Comparison of ENCODE assay signal across 25 cellular contexts in the genomic region with DNA sequence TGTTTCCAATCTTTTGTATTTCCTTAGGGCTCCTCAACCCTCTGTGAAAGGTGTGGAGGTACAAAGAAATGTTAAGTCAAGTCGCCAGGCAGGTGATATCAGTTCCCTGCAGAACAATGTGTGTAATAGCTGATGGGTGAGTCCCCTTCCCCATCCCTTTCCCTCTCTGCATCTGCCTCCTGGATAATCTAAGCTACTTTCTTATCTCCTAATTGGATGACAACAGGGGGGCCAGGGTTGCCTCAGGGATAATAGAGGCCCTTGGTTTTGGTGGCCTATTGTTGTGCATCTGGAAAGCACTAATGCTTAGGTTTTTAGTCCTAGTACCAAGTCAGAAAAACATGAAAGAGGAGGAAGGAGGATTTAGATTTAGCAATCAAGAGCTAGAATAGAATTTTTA.
"Had no signal": no experiment of that assay in that cellular context is flagged by ENCODE, and none has a peak within 500 bp of the region (broad histone marks: within the 10 kb centered on the region; RNA-seq: fewer than 3 reads in every experiment).

No MANE protein-coding gene starts in this region.

- H3K4me3 ChIP-seq: body of pancreas, colonic mucosa had no signal

- H3K27ac ChIP-seq: body of pancreas, colonic mucosa had no signal

- ATAC-seq: activated T-cell treated with anti-CD3 and anti-CD28 coated beads, Interleukin-2, amount 50 U/mL, for 72 hours; body of pancreas; esophagus mucosa had no signal

- H3K36me3 ChIP-seq: colonic mucosa had no signal

- H3K27me3 ChIP-seq: body of pancreas, colonic mucosa had no signal

- H3K9me3 Mint-ChIP-seq: activated CD4-positive, alpha-beta memory T cell treated with anti-CD3 and anti-CD28 coated beads, Interleukin-2, amount 10 ng/mL, durations not matched to agents 7 days and 5 days; activated CD4-positive, alpha-beta T cell treated with anti-CD3 and anti-CD28 coated beads, Interleukin-2, amount 10 ng/mL, durations not matched to agents 7 days and 5 days; activated T-cell treated with anti-CD3 and anti-CD28 coated beads, Interleukin-2, amount 50 U/mL, for 24 hours; activated T-cell treated with anti-CD3 and anti-CD28 coated beads, Interleukin-2, amount 50 U/mL, for 72 hours had no signal

- H3K27ac Mint-ChIP-seq: activated CD4-positive, alpha-beta memory T cell treated with anti-CD3 and anti-CD28 coated beads, Interleukin-2, amount 10 ng/mL, durations not matched to agents 7 days and 5 days; activated CD4-positive, alpha-beta T cell treated with anti-CD3 and anti-CD28 coated beads, Interleukin-2, amount 10 ng/mL, durations not matched to agents 7 days and 5 days; activated naive CD8-positive, alpha-beta T cell; activated T-cell treated with anti-CD3 and anti-CD28 coated beads, Interleukin-2, amount 50 U/mL, for 24 hours; activated T-cell treated with anti-CD3 and anti-CD28 coated beads, Interleukin-2, amount 50 U/mL, for 72 hours had no signal

- H3K27me3 Mint-ChIP-seq: activated naive CD8-positive, alpha-beta T cell had no signal

- H3K4me1 ChIP-seq: body of pancreas, colonic mucosa had no signal

- H3K4me3 Mint-ChIP-seq: activated CD4-positive, alpha-beta memory T cell treated with anti-CD3 and anti-CD28 coated beads, Interleukin-2, amount 10 ng/mL, durations not matched to agents 7 days and 5 days; activated CD4-positive, alpha-beta T cell treated with anti-CD3 and anti-CD28 coated beads, Interleukin-2, amount 10 ng/mL, durations not matched to agents 7 days and 5 days; activated naive CD8-positive, alpha-beta T cell; activated T-cell treated with anti-CD3 and anti-CD28 coated beads, Interleukin-2, amount 50 U/mL, for 24 hours; activated T-cell treated with anti-CD3 and anti-CD28 coated beads, Interleukin-2, amount 50 U/mL, for 72 hours had no signal

- DNase-seq: activated CD4-positive, alpha-beta memory T cell treated with anti-CD3 and anti-CD28 coated beads, Interleukin-2, amount 10 ng/mL, durations not matched to agents 7 days and 5 days; activated CD4-positive, alpha-beta T cell treated with anti-CD3 and anti-CD28 coated beads for 1 hour; activated CD4-positive, alpha-beta T cell treated with anti-CD3 and anti-CD28 coated beads for 4 hours; activated CD4-positive, alpha-beta T cell treated with anti-CD3 and anti-CD28 coated beads, Interleukin-2, amount 10 ng/mL, durations not matched to agents 7 days and 5 days; activated CD4-positive, alpha-beta T cell treated with anti-CD3 and anti-CD28 coated beads, Interleukin-2, amount 50 U/mL, for 4 hours; activated CD4-positive, CD25-positive, alpha-beta regulatory T cell; activated CD8-positive, alpha-beta memory T cell treated with anti-CD3 and anti-CD28 coated beads, Interleukin-2, amount 50 U/mL, for 48 hours; activated gamma-delta T cell treated with Interleukin-2 at 50 U/mL for 16 hours; activated naive CD4-positive, alpha-beta T cell treated with anti-CD3 and anti-CD28 coated beads, Interleukin-2, amount 50 U/mL, for 16 hours; activated naive CD4-positive, alpha-beta T cell treated with Interleukin-2 at 50 U/mL for 16 hours; activated T-cell treated with anti-CD3 and anti-CD28 coated beads for 4 hours; activated T-cell treated with anti-CD3 and anti-CD28 coated beads, Interleukin-2, amount 50 U/mL, for 24 hours; activated T-cell treated with anti-CD3 and anti-CD28 coated beads, Interleukin-2, amount 50 U/mL, for 72 hours; amniotic stem cell; anterior cingulate cortex; body of pancreas; caudate nucleus; colonic mucosa; effector CD8-positive, alpha-beta T cell; foreskin fibroblast; head of caudate nucleus; hippocampal formation; T-helper 2 cell had no signal

- H3K36me3 Mint-ChIP-seq: activated naive CD8-positive, alpha-beta T cell had no signal

- H3K9me3 ChIP-seq: body of pancreas, colonic mucosa had no signal
